1 cellular context compared by ENCODE assay signal in genomic region chr1:243266231-243266630, GRCh38.
TF ChIP-seq lines count a peak whose summit lies in the region.

No MANE protein-coding gene starts in this region.

TF ChIP-seq in IMR-90, 13 proteins besides CTCF, POLR2A, EP300 and RAD21:
- TF ChIP-seq RFX5 (IDR thresholded peaks at IDR 0.05; ENCODE audit: low read depth, low read length) (no peak), MAZ (IDR thresholded peaks at IDR 0.05; ENCODE audit: borderline replicate concordance, low read depth, low read length) (no peak), RCOR1 (IDR thresholded peaks at IDR 0.05; ENCODE audit: insufficient replicate concordance, low read length) (no peak), NFE2L2 (IDR thresholded peaks at IDR 0.05; ENCODE audit: low read depth, low read length) (no peak), MAFK (IDR thresholded peaks at IDR 0.05; ENCODE audit: low read depth, low read length) (no peak)
